In genomic region chr16:27795992-27796614, GRCh38 we compare ENCODE assay signal across 12 cellular contexts.
DNase-seq lines count a peak whose midpoint lies in the region; ATAC-seq, FAIRE-seq and TF ChIP-seq lines count a peak whose summit lies in the region.
"Had no signal": no experiment of that assay in that cellular context is flagged by ENCODE, and none has a peak within 500 bp of the region (broad histone marks: within the 10 kb centered on the region; RNA-seq: fewer than 3 reads in every experiment).

No MANE protein-coding gene starts in this region.

- DNase-seq in A549 (ENCODE audit: low read depth in 1 of 2, low spot score in 1 of 2) (peak in 1 of 2 experiments; percentile 28), HT1080 (ENCODE audit: low read depth) (peak; percentile 7), iPS DF 19.7 (ENCODE audit: low read depth, low spot score) (peak; percentile 9), SW 1271 (lab: John Stamatoyannopoulos, UW) (no peak), ascending aorta (ENCODE audit: low spot score in 2 of 2) (no peak), NCI-H1694 treated with DMSO at 0.1 percent for 48 hours (lab: John Stamatoyannopoulos, UW) (no peak), NCI-H1930 (lab: John Stamatoyannopoulos, UW) (no peak)
- peak; percentile 78 for DNase-seq in activated CD4-positive, alpha-beta T cell treated with anti-CD3 and anti-CD28 coated beads, Interleukin-2, amount 10 ng/mL, durations not matched to agents 24 days and 14 days
- DNase-seq: GF-D8, right lobe of liver had no signal

- no peak for TF ChIP-seq POLR2A in A549 (IDR thresholded peaks at IDR 0.05; ENCODE audit: low read length)

- WGBS in A549 (ENCODE audit: missing lambda C conversion rate) = 65% methylated on average over 11 of the region's 11 CpGs

- no peaks in the 10 kb centered on the region for H3K27me3 ChIP-seq in ascending aorta
- H3K27me3 ChIP-seq: right lobe of liver had no signal

- H3K27ac ChIP-seq in A549 = no peak overlapping the region
- no peak overlapping the region for H3K27ac ChIP-seq in ascending aorta
- H3K27ac ChIP-seq: KMS-11, right lobe of liver had no signal

- H3K4me3 Mint-ChIP-seq in activated CD4-positive, alpha-beta T cell treated with anti-CD3 and anti-CD28 coated beads, Interleukin-2, amount 10 ng/mL, durations not matched to agents 24 days and 14 days = no peak overlapping the region

- no peak for TF ChIP-seq RAD21 in A549 (conservative IDR thresholded peaks at IDR 0.05 in 1 of 2, IDR thresholded peaks at IDR 0.05 in 1 of 2)

- TF ChIP-seq CTCF in A549 (IDR thresholded peaks at IDR 0.05) (no peak), ascending aorta (IDR thresholded peaks at IDR 0.05) (no peak)

- H3K9me3 ChIP-seq in A549 = no peaks in the 10 kb centered on the region
- H3K9me3 ChIP-seq in ascending aorta = no peaks in the 10 kb centered on the region
- H3K9me3 ChIP-seq: right lobe of liver had no signal

- no peak overlapping the region for H3K4me2 ChIP-seq in A549
- H3K4me2 ChIP-seq: KMS-11 had no signal

- FAIRE-seq in A549 (lab: Jason Lieb, UNC) = no peak

- H3K36me3 Mint-ChIP-seq in activated CD4-positive, alpha-beta T cell treated with anti-CD3 and anti-CD28 coated beads, Interleukin-2, amount 10 ng/mL, durations not matched to agents 24 days and 14 days (ENCODE audit: low read depth) = no peaks in the 10 kb centered on the region
- H3K36me3 Mint-ChIP-seq: brain had no signal

- intact Hi-C loops in activated CD4-positive, alpha-beta T cell treated with anti-CD3 and anti-CD28 coated beads, Interleukin-2, amount 10 ng/mL, durations not matched to agents 24 days and 14 days (cut with micrococcal nuclease) = no loop called here
- intact Hi-C loops in ascending aorta (cut with DNase I) = no loop called here

- H3K4me1 ChIP-seq in A549 (no peaks in the 10 kb centered on the region), ascending aorta (peaks cover 6 to 22% of the 10 kb centered on the region in 2 donors)
- H3K4me1 ChIP-seq: right lobe of liver had no signal

- no peaks in the 10 kb centered on the region for H3K4me1 Mint-ChIP-seq in activated CD4-positive, alpha-beta T cell treated with anti-CD3 and anti-CD28 coated beads, Interleukin-2, amount 10 ng/mL, durations not matched to agents 24 days and 14 days
- H3K4me1 Mint-ChIP-seq: brain had no signal

- H3K27me3 Mint-ChIP-seq in activated CD4-positive, alpha-beta T cell treated with anti-CD3 and anti-CD28 coated beads, Interleukin-2, amount 10 ng/mL, durations not matched to agents 24 days and 14 days = no peaks in the 10 kb centered on the region

- no peak for TF ChIP-seq EP300 in A549 (IDR thresholded peaks at IDR 0.05)

- peak; percentile 69 to 71; a peak in 4 of 6 replicates for ATAC-seq in A549

- CTCF ChIA-PET in A549 (lab: Yijun Ruan, JAX) = no interaction called here

- POLR2A ChIA-PET in A549 (lab: Yijun Ruan, JAX) = no interaction called here

- H3K4me3 ChIP-seq in A549 = no peak overlapping the region
- H3K4me3 ChIP-seq in ascending aorta = no peak overlapping the region
- H3K4me3 ChIP-seq: right lobe of liver had no signal

- no peaks in the 10 kb centered on the region for H3K9me3 Mint-ChIP-seq in activated CD4-positive, alpha-beta T cell treated with anti-CD3 and anti-CD28 coated beads, Interleukin-2, amount 10 ng/mL, durations not matched to agents 24 days and 14 days

- no peaks in the 10 kb centered on the region for H3K36me3 ChIP-seq in ascending aorta
- H3K36me3 ChIP-seq: right lobe of liver had no signal

- no peak overlapping the region for H3K27ac Mint-ChIP-seq in activated CD4-positive, alpha-beta T cell treated with anti-CD3 and anti-CD28 coated beads, Interleukin-2, amount 10 ng/mL, durations not matched to agents 24 days and 14 days

TF ChIP-seq in A549, 52 proteins besides CTCF, POLR2A, EP300 and RAD21:
- TF ChIP-seq REST (IDR thresholded peaks at IDR 0.05) = peak; percentile 97
- peak; percentile 92 for TF ChIP-seq EHMT2 (IDR thresholded peaks at IDR 0.05; ENCODE audit: low read depth)
- TF ChIP-seq MAX (IDR thresholded peaks at IDR 0.05) = no peak

Comparison
In these comparisons a context has a peak if more than half of its experiments do, and no peak if none do; other contexts are left out.
1. DNase-seq: peak in HT1080 (single experiment), activated CD4-positive, alpha-beta T cell treated with anti-CD3 and anti-CD28 coated beads, Interleukin-2, amount 10 ng/mL, durations not matched to agents 24 days and 14 days (single experiment) and iPS DF 19.7 (single experiment); none in SW 1271 (0 of 2), ascending aorta (0 of 2), NCI-H1694 treated with DMSO at 0.1 percent for 48 hours (single experiment) and NCI-H1930 (0 of 2).